Comparison of ENCODE assay signal across 23 cellular contexts in the genomic region with DNA sequence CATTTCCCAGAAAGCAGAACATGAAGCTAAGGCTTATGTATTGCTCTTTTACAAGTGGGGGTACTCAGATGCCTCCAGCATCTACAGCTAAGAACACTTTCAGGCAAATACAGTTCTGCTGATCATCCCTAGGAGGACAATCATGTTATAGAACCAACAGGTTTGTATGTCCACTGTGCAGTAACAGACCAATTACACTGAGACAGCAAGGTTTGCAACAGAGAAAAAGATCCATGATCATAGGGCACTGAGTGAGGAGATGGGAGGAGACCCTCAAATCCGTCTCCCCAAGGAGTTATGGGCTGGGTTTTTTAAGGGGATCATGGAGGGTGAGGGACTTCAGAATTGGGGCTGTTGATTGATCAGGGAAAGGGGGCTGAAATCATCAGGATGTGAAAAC.
"Had no signal": no experiment of that assay in that cellular context is flagged by ENCODE, and none has a peak within 500 bp of the region (broad histone marks: within the 10 kb centered on the region; RNA-seq: fewer than 3 reads in every experiment).

No MANE protein-coding gene starts in this region.

- H3K9me3 ChIP-seq: ovary, testis, thyroid gland, upper lobe of right lung had no signal

- ATAC-seq: heart right ventricle; natural killer cell; right cardiac atrium; sciatic nerve; stimulated activated memory B cell treated with anti-CD40 and anti-IgM and Interleukin-4, amounts not matched to agents 10 μg/mL and 1 μg/mL and 100 μg/mL, for 72 hours; stimulated activated naive CD8-positive, alpha-beta T cell treated with anti-CD3 and anti-CD28 coated beads, Interleukin-15, amount 100 ng/mL, for 72 hours; upper lobe of right lung had no signal

- H3K4me1 ChIP-seq: heart right ventricle, left ventricle myocardium inferior, spleen, testis, thyroid gland, transverse colon, upper lobe of right lung, uterus had no signal

- H3K27ac ChIP-seq: hepatocyte, left ventricle myocardium inferior, ovary, spleen, thyroid gland, transverse colon, upper lobe of right lung, uterus had no signal

- H3K4me3 ChIP-seq: heart right ventricle, hepatocyte, left ventricle myocardium inferior, lung, ovary, spleen, testis, thyroid gland, transverse colon, upper lobe of right lung, uterus had no signal

- DNase-seq: heart right ventricle; islet precursor cell; left ventricle myocardium inferior; mesendoderm; naive B cell; natural killer cell; nephron progenitor cell; ovary; right cardiac atrium; spleen; stimulated activated CD4-positive, alpha-beta T cell treated with anti-CD3 and anti-CD28 coated beads, Interleukin-4, amount 100 ng/mL, for 24 hours; stimulated activated naive CD4-positive, alpha-beta T cell treated with Interleukin-2 at 50 U/mL for 16 hours; stimulated activated naive CD8-positive, alpha-beta T cell treated with anti-CD3 and anti-CD28 coated beads, Interleukin-15, amount 100 ng/mL, for 72 hours; substantia nigra; thyroid gland; transverse colon; upper lobe of right lung; uterus had no signal

- H3K27me3 ChIP-seq: heart right ventricle, hepatocyte, ovary, spleen, testis, thyroid gland, transverse colon, upper lobe of right lung, uterus had no signal

- H3K79me2 ChIP-seq: hepatocyte had no signal

- H2AFZ ChIP-seq: hepatocyte had no signal

- H3K4me2 ChIP-seq: hepatocyte had no signal

- H3K36me3 ChIP-seq: left ventricle myocardium inferior, ovary, thyroid gland, transverse colon, upper lobe of right lung, uterus had no signal
